Comparison of ENCODE assay signal across 1 cellular context in the genomic region with DNA sequence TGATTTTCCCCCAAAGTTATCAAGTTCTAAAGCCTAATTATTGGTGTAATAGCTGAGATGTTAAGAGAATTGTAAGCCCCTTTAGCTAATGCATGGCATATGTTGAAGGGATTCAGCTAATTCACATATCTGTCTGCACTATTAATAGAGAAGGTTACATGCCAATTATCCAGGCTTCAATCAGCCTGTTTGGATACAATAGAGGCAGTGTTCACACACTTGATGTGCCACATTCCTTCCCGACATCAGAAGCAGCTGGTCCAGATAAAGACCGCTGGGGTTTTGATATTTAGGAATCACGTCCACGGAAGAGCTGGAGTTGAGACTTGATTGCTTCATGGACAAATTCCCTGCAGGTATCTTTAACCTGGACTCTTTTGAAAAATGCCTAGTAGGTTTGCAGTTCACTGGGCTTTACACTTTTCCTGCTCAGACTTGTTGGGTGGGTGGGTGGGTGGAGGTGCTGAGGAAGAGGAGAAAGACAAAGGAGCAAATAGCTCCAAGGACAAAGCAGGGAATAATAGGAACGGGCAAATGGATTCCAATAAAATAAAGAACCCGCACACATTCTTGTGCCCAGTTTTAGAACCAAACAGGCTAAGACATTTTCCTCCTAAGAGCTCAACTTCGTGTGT.
TF ChIP-seq lines count a peak whose summit lies in the region.

No MANE protein-coding gene starts in this region.

TF ChIP-seq in GM12878, 131 proteins besides CTCF, POLR2A, EP300 and RAD21:
- TF ChIP-seq, protein P1, sequence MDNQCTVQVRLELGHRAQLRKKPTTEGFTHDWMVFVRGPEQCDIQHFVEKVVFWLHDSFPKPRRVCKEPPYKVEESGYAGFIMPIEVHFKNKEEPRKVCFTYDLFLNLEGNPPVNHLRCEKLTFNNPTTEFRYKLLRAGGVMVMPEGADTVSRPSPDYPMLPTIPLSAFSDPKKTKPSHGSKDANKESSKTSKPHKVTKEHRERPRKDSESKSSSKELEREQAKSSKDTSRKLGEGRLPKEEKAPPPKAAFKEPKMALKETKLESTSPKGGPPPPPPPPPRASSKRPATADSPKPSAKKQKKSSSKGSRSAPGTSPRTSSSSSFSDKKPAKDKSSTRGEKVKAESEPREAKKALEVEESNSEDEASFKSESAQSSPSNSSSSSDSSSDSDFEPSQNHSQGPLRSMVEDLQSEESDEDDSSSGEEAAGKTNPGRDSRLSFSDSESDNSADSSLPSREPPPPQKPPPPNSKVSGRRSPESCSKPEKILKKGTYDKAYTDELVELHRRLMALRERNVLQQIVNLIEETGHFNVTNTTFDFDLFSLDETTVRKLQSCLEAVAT (IDR thresholded peaks at IDR 0.05), result peak; percentile 96
- TF ChIP-seq ETV6 (conservative IDR thresholded peaks at IDR 0.05 in 1 of 2, IDR thresholded peaks at IDR 0.05 in 1 of 2; ENCODE audit: borderline replicate concordance in 1 of 2, low read depth in 1 of 2) (peak in 1 of 2 experiments; percentile 98; a peak in 1 of 4 replicates), CEBPB (IDR thresholded peaks at IDR 0.05; ENCODE audit: borderline replicate concordance in 1 of 2, low read depth in 2 of 2, low read length in 2 of 2) (no peak), TCF3 (IDR thresholded peaks at IDR 0.05; ENCODE audit: borderline replicate concordance, insufficient read depth, low read depth, low read length) (no peak), NFXL1 (IDR thresholded peaks at IDR 0.05; ENCODE audit: borderline replicate concordance) (peak; percentile 95), STAT3 (IDR thresholded peaks at IDR 0.05; ENCODE audit: low read depth, low read length) (no peak), HDAC2 (IDR thresholded peaks at IDR 0.05) (no peak)
- TF ChIP-seq, protein P2, sequence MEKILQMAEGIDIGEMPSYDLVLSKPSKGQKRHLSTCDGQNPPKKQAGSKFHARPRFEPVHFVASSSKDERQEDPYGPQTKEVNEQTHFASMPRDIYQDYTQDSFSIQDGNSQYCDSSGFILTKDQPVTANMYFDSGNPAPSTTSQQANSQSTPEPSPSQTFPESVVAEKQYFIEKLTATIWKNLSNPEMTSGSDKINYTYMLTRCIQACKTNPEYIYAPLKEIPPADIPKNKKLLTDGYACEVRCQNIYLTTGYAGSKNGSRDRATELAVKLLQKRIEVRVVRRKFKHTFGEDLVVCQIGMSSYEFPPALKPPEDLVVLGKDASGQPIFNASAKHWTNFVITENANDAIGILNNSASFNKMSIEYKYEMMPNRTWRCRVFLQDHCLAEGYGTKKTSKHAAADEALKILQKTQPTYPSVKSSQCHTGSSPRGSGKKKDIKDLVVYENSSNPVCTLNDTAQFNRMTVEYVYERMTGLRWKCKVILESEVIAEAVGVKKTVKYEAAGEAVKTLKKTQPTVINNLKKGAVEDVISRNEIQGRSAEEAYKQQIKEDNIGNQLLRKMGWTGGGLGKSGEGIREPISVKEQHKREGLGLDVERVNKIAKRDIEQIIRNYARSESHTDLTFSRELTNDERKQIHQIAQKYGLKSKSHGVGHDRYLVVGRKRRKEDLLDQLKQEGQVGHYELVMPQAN (conservative IDR thresholded peaks at IDR 0.05), result peak; percentile 30; the same call in 1 of the 2 replicates
